8 cellular contexts compared by ENCODE assay signal in genomic region chr5:139652788-139653241, GRCh38. TPM values are rescaled to one million over a fixed set of nuclear protein-coding genes. Genes with fewer than 3 reads are reported as not detected.
DNase-seq lines count a peak whose midpoint lies in the region; TF ChIP-seq lines count a peak whose summit lies in the region.

No MANE protein-coding gene starts in this region.

- in situ Hi-C loops in GM23248 (cut with MboI): no loop called here

- H3F3A ChIP-seq in GM23248 (ENCODE audit: insufficient read depth) (peaks cover 50% of the 10 kb centered on the region), SU-DHL-6 (ENCODE audit: insufficient read depth) (peaks cover 26% of the 10 kb centered on the region)

- DNase-seq in EH (ENCODE audit: low read depth) (peak; percentile 42), GM23248 (peak; percentile 60), superior temporal gyrus (ENCODE audit: extremely low spot score) (peak; percentile 73), NCI-H82 (lab: John Stamatoyannopoulos, UW) (no peak), NCI-H2171 (lab: John Stamatoyannopoulos, UW) (no peak)
- no peak for DNase-seq in stimulated activated CD4-positive, alpha-beta T cell treated with anti-CD3 and anti-CD28 coated beads, Interleukin-2, amount 100 ng/mL, for 24 hours

- H2AFZ ChIP-seq in GM23248 (no peak overlapping the region), SU-DHL-6 (ENCODE audit: low read depth, low read length, severe bottlenecking) (no peak overlapping the region)

- H3K27me3 ChIP-seq in GM23248 (replicated peaks; ENCODE audit: insufficient read depth) (no peaks in the 10 kb centered on the region), SU-DHL-6 (ENCODE audit: low read length) (no peaks in the 10 kb centered on the region), iPS-20b (ENCODE audit: insufficient read depth, low read length) (peaks cover under 1% of the 10 kb centered on the region; the same call in 1 of the 2 replicates)

- H3K9me3 ChIP-seq in GM23248 (ENCODE audit: low read depth) (no peaks in the 10 kb centered on the region), SU-DHL-6 (ENCODE audit: insufficient read depth, low read length) (no peaks in the 10 kb centered on the region), iPS-20b (ENCODE audit: insufficient read depth, low read depth, low read length) (no peaks in the 10 kb centered on the region)

- H3K9me2 ChIP-seq in GM23248 (ENCODE audit: insufficient read depth): no peaks in the 10 kb centered on the region
- no peaks in the 10 kb centered on the region for H3K9me2 ChIP-seq in SU-DHL-6 (replicated peaks; ENCODE audit: insufficient read depth, low read length)

- peak overlapping the region; percentile 90 for H3K9ac ChIP-seq in GM23248
- H3K9ac ChIP-seq in SU-DHL-6 (ENCODE audit: low read length): peak overlapping the region; percentile 29
- H3K9ac ChIP-seq in iPS-20b (ENCODE audit: low read depth, low read length): no peak overlapping the region; the same call in 1 of the 2 replicates

- 6 to 7% methylated on average over 5 of the region's 5 CpGs for WGBS in GM23248 (ENCODE audit: low coverage in 1 of 2, low lambda C conversion rate in 2 of 2, missing lambda C conversion rate in 2 of 2), 2 experiments

- peak overlapping the region; percentile 81 for H3K4me2 ChIP-seq in GM23248 (ENCODE audit: unreplicated experiment)
- peak overlapping the region; percentile 88 for H3K4me2 ChIP-seq in SU-DHL-6 (ENCODE audit: low read depth, low read length, poor library complexity, severe bottlenecking)

- peaks cover 60% of the 10 kb centered on the region for H3K4me1 ChIP-seq in GM23248 (ENCODE audit: insufficient read depth)
- peaks cover 42% of the 10 kb centered on the region for H3K4me1 ChIP-seq in iPS-20b (ENCODE audit: insufficient read depth, low read length)

- H3K79me2 ChIP-seq in GM23248 (ENCODE audit: insufficient read depth): peaks cover 90% of the 10 kb centered on the region
- H3K79me2 ChIP-seq in SU-DHL-6 (ENCODE audit: insufficient read depth, low read length): peaks cover 96% of the 10 kb centered on the region

- H3K27ac ChIP-seq in GM23248 (peak overlapping the region; percentile 98), SU-DHL-6 (ENCODE audit: low read depth, low read length) (peak overlapping the region; percentile 93), iPS-20b (ENCODE audit: low read length) (no peak overlapping the region)

- H3K36me3 ChIP-seq in GM23248 (ENCODE audit: low read depth) (no peaks in the 10 kb centered on the region), SU-DHL-6 (ENCODE audit: low read length) (no peaks in the 10 kb centered on the region), iPS-20b (ENCODE audit: insufficient read depth, low read depth, low read length) (no peaks in the 10 kb centered on the region)

- TF ChIP-seq CTCF in SU-DHL-6 (IDR thresholded peaks at IDR 0.05; ENCODE audit: insufficient read depth, low read length, poor library complexity, severe bottlenecking): no peak

- peak overlapping the region; percentile 93 for H3K4me3 ChIP-seq in GM23248
- no peak overlapping the region for H3K4me3 ChIP-seq in SU-DHL-6 (ENCODE audit: insufficient read depth, low read length, poor library complexity, severe bottlenecking)
- peak overlapping the region; percentile 56; the same call in 1 of the 2 replicates for H3K4me3 ChIP-seq in iPS-20b (ENCODE audit: low read length)

- H4K20me1 ChIP-seq in GM23248 (ENCODE audit: insufficient read depth) (no peaks in the 10 kb centered on the region), SU-DHL-6 (ENCODE audit: low read depth, low read length) (peaks cover 5% of the 10 kb centered on the region; the same call in 1 of the 2 replicates)

RNA-seq across cellular contexts. Expression of gene CXXC5, which starts 4.7 kb away (rescaled TPM):
- total RNA-seq in GM23248 (2014; rRNA removed; shearing (Covaris generic)): 163 and 168 TPM in 2 replicates
- polyA plus RNA-seq in GM23248 (2016; fragmentation: Nextera tagmentation; extraction: Ambion mirVana): 81.4 and 83.7 TPM in 2 replicates

Comparison
In these comparisons a context has a peak if more than half of its experiments do, and no peak if none do; other contexts are left out.
1. DNase-seq: peak in EH (single experiment), GM23248 (single experiment) and superior temporal gyrus (single experiment); none in stimulated activated CD4-positive, alpha-beta T cell treated with anti-CD3 and anti-CD28 coated beads, Interleukin-2, amount 100 ng/mL, for 24 hours (0 of 2), NCI-H82 (single experiment) and NCI-H2171 (single experiment).